ENCODE assay signal across 1 cellular context in the genomic region with DNA sequence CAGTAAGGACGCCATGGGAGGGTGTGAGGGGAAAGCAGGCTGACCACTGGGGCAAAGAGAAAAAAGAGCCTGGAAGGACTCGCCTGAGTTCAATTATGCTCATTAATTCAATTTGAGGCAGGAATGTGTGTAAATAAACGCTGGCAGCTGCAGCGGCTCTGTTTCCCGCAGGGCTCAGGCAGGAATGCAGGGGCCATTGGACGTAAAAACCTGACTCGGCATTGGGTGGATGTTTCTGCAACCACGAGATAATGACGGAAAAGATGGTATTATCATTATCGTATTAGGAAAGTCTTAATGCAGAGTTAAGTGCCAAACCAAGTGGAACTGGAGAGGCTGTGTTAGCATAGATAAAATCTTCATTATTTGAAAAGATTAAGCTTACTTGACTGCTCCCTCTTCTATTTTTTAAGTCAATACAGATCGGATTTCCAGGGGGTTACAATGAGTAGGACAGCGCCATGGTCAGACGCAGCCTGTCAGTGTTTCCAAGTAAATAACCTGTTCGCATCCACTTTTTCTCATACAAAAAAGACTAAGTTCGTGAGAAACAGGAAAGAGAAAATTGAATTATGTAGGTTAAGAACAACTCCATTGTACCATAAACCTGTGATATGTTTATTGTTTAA.
TF ChIP-seq lines count a peak whose summit lies in the region.

No MANE protein-coding gene starts in this region.

TF ChIP-seq in HEK293, 187 proteins besides CTCF, POLR2A, EP300 and RAD21 (continued from another document):
- TF ChIP-seq SCRT2 (tag by site-specific recombination; IDR thresholded peaks at IDR 0.05) (0 out of 2 replicates have a peak, but pooled peaks have one; percentile 22), ZNF157 (tag by site-specific recombination; IDR thresholded peaks at IDR 0.05) (no peak), ZNF335 (tag by site-specific recombination; conservative IDR thresholded peaks at IDR 0.05) (peak; percentile 70), OSR2 (tag by site-specific recombination; IDR thresholded peaks at IDR 0.05) (peak; percentile 35; the same call in 1 of the 2 replicates), TRIM28 (IDR thresholded peaks at IDR 0.05; ENCODE audit: borderline replicate concordance, low read length) (peak; percentile 53; the same call in 1 of the 2 replicates), YY1 (tag by site-specific recombination; IDR thresholded peaks at IDR 0.05) (0 out of 2 replicates have a peak, but pooled peaks have one; percentile 21), SP2 (tag by site-specific recombination; IDR thresholded peaks at IDR 0.05) (no peak), ZXDB (tag by site-specific recombination; IDR thresholded peaks at IDR 0.05) (0 out of 2 replicates have a peak, but pooled peaks have one; percentile 31), KLF1 (tag by site-specific recombination; IDR thresholded peaks at IDR 0.05) (no peak), ZFP69B (tag by site-specific recombination; IDR thresholded peaks at IDR 0.05) (no peak)
- TF ChIP-seq, protein P1, sequence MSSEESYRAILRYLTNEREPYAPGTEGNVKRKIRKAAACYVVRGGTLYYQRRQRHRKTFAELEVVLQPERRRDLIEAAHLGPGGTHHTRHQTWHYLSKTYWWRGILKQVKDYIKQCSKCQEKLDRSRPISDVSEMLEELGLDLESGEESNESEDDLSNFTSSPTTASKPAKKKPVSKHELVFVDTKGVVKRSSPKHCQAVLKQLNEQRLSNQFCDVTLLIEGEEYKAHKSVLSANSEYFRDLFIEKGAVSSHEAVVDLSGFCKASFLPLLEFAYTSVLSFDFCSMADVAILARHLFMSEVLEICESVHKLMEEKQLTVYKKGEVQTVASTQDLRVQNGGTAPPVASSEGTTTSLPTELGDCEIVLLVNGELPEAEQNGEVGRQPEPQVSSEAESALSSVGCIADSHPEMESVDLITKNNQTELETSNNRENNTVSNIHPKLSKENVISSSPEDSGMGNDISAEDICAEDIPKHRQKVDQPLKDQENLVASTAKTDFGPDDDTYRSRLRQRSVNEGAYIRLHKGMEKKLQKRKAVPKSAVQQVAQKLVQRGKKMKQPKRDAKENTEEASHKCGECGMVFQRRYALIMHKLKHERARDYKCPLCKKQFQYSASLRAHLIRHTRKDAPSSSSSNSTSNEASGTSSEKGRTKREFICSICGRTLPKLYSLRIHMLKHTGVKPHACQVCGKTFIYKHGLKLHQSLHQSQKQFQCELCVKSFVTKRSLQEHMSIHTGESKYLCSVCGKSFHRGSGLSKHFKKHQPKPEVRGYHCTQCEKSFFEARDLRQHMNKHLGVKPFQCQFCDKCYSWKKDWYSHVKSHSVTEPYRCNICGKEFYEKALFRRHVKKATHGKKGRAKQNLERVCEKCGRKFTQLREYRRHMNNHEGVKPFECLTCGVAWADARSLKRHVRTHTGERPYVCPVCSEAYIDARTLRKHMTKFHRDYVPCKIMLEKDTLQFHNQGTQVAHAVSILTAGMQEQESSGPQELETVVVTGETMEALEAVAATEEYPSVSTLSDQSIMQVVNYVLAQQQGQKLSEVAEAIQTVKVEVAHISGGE (tag by site-specific recombination; conservative IDR thresholded peaks at IDR 0.05; ENCODE audit: low read depth): no peak
- TF ChIP-seq, protein P2, sequence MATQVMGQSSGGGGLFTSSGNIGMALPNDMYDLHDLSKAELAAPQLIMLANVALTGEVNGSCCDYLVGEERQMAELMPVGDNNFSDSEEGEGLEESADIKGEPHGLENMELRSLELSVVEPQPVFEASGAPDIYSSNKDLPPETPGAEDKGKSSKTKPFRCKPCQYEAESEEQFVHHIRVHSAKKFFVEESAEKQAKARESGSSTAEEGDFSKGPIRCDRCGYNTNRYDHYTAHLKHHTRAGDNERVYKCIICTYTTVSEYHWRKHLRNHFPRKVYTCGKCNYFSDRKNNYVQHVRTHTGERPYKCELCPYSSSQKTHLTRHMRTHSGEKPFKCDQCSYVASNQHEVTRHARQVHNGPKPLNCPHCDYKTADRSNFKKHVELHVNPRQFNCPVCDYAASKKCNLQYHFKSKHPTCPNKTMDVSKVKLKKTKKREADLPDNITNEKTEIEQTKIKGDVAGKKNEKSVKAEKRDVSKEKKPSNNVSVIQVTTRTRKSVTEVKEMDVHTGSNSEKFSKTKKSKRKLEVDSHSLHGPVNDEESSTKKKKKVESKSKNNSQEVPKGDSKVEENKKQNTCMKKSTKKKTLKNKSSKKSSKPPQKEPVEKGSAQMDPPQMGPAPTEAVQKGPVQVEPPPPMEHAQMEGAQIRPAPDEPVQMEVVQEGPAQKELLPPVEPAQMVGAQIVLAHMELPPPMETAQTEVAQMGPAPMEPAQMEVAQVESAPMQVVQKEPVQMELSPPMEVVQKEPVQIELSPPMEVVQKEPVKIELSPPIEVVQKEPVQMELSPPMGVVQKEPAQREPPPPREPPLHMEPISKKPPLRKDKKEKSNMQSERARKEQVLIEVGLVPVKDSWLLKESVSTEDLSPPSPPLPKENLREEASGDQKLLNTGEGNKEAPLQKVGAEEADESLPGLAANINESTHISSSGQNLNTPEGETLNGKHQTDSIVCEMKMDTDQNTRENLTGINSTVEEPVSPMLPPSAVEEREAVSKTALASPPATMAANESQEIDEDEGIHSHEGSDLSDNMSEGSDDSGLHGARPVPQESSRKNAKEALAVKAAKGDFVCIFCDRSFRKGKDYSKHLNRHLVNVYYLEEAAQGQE (tag by site-specific recombination; IDR thresholded peaks at IDR 0.05): 0 out of 2 replicates have a peak, but pooled peaks have one; percentile 13
TF ChIP-seq in HEK293: peak in this region for 11.
